ENCODE assay signal across 1 cellular context in genomic region chrX:14352511-14352910, GRCh38.
TF ChIP-seq lines count a peak whose summit lies in the region.

No MANE protein-coding gene starts in this region.

TF ChIP-seq in GM23338, 12 proteins besides CTCF, POLR2A, EP300 and RAD21 (continued from another document):
- no peak for TF ChIP-seq STAT1 (IDR thresholded peaks at IDR 0.05; ENCODE audit: unreplicated experiment)
- TF ChIP-seq POLR2AphosphoS5 (IDR thresholded peaks at IDR 0.05; ENCODE audit: low read depth): no peak
- TF ChIP-seq REST (IDR thresholded peaks at IDR 0.05; ENCODE audit: unreplicated experiment): no peak
- TF ChIP-seq ZNF114 (CRISPR knock-in tag; IDR thresholded peaks at IDR 0.05): no peak
- no peak for TF ChIP-seq JUNB (IDR thresholded peaks at IDR 0.05; ENCODE audit: unreplicated experiment)
- no peak for TF ChIP-seq CREB1 (CRISPR knock-in tag; IDR thresholded peaks at IDR 0.05; ENCODE audit: low read depth)
TF ChIP-seq in GM23338: peak in this region for 0.
